Comparison of ENCODE assay signal across 13 cellular contexts in genomic region chr20:16158090-16158975, GRCh38.
DNase-seq lines count a peak whose midpoint lies in the region; ATAC-seq and TF ChIP-seq lines count a peak whose summit lies in the region.
"Had no signal": no experiment of that assay in that cellular context is flagged by ENCODE, and none has a peak within 500 bp of the region (broad histone marks: within the 10 kb centered on the region; RNA-seq: fewer than 3 reads in every experiment).

No MANE protein-coding gene starts in this region.

- no peaks in the 10 kb centered on the region for H3K27me3 Mint-ChIP-seq in neural progenitor cell (ENCODE audit: insufficient read depth, low read depth)
- H3K27me3 Mint-ChIP-seq in GM23338 (ENCODE audit: insufficient read depth, low read depth, poor library complexity): no peaks in the 10 kb centered on the region
- H3K27me3 Mint-ChIP-seq: central memory CD8-positive, alpha-beta T cell had no signal

- H3K27ac ChIP-seq in neural progenitor cell (no peak overlapping the region), GM23338 (ENCODE audit: low read depth) (no peak overlapping the region), aorta (ENCODE audit: low read depth in 1 of 2, low read length in 2 of 2) (no peak overlapping the region)
- H3K27ac ChIP-seq: heart left ventricle, RWPE1 had no signal

- peaks cover 6% of the 10 kb centered on the region for H3K9me3 ChIP-seq in neural progenitor cell (ENCODE audit: low read depth)
- H3K9me3 ChIP-seq in aorta (ENCODE audit: control insufficient read depth, low read length): no peaks in the 10 kb centered on the region

- H4K20me1 ChIP-seq in neural progenitor cell (ENCODE audit: low read depth): no peaks in the 10 kb centered on the region
- H4K20me1 ChIP-seq in GM23338 (replicated peaks; ENCODE audit: insufficient read depth): no peaks in the 10 kb centered on the region

- H3K4me1 Mint-ChIP-seq in neural progenitor cell: peaks cover 4% of the 10 kb centered on the region
- H3K4me1 Mint-ChIP-seq in GM23338: no peaks in the 10 kb centered on the region
- H3K4me1 Mint-ChIP-seq: central memory CD8-positive, alpha-beta T cell had no signal

- H3K4me2 ChIP-seq in neural progenitor cell: no peak overlapping the region
- no peak overlapping the region for H3K4me2 ChIP-seq in GM23338

- H3K36me3 ChIP-seq in neural progenitor cell: no peaks in the 10 kb centered on the region
- no peaks in the 10 kb centered on the region for H3K36me3 ChIP-seq in GM23338 (ENCODE audit: insufficient read depth)
- no peaks in the 10 kb centered on the region for H3K36me3 ChIP-seq in aorta (ENCODE audit: control insufficient read depth in 1 of 2, insufficient read depth in 2 of 2, low read length in 1 of 2)
- H3K36me3 ChIP-seq: heart left ventricle had no signal

- H3K36me3 Mint-ChIP-seq in neural progenitor cell (no peaks in the 10 kb centered on the region), GM23338 (ENCODE audit: low read depth) (peaks cover 3% of the 10 kb centered on the region; the same call in 1 of the 3 replicates)

- DNase-seq in neural progenitor cell (ENCODE audit: low spot score) (peak; percentile 6), dermis blood vessel endothelial cell (no peak), GM23338 (ENCODE audit: low spot score) (no peak), aorta (no peak)
- DNase-seq in activated CD8-positive, alpha-beta memory T cell treated with anti-CD3 and anti-CD28 coated beads, Interleukin-2, amount 50 U/mL, for 48 hours: no peak
- DNase-seq: heart left ventricle had no signal

- no peak overlapping the region for H3K4me3 Mint-ChIP-seq in neural progenitor cell
- no peak overlapping the region for H3K4me3 Mint-ChIP-seq in GM23338
- H3K4me3 Mint-ChIP-seq: central memory CD8-positive, alpha-beta T cell; neural crest cell had no signal

- H3K4me3 ChIP-seq in neural progenitor cell: no peak overlapping the region
- no peak overlapping the region for H3K4me3 ChIP-seq in GM23338
- no peak overlapping the region for H3K4me3 ChIP-seq in aorta (ENCODE audit: low read length in 2 of 2)
- H3K4me3 ChIP-seq: heart left ventricle, K562 had no signal

- H3K27ac Mint-ChIP-seq in neural progenitor cell: no peak overlapping the region
- H3K27ac Mint-ChIP-seq in GM23338: no peak overlapping the region

- ATAC-seq in GM18873 (IDR thresholded peaks at IDR 0.05; ENCODE audit: low FRiP score, unreplicated experiment) (peak; percentile 70), GM21825 (IDR thresholded peaks at IDR 0.05; ENCODE audit: unreplicated experiment) (peak; percentile 86), HG03520 (IDR thresholded peaks at IDR 0.05; ENCODE audit: unreplicated experiment) (peak; percentile 81), GM23338 (no peak), aorta (ENCODE audit: low FRiP score) (no peak)
- ATAC-seq: heart left ventricle, K562 had no signal

- WGBS in aorta, 2 donors: 37 to 41% methylated on average over 11 of the region's 11 CpGs

- H2AFZ ChIP-seq in neural progenitor cell (replicated peaks) (no peak overlapping the region), GM23338 (no peak overlapping the region)

- no peaks in the 10 kb centered on the region for H3K27me3 ChIP-seq in neural progenitor cell
- H3K27me3 ChIP-seq in GM23338 (ENCODE audit: insufficient read depth): no peaks in the 10 kb centered on the region
- H3K27me3 ChIP-seq in aorta (ENCODE audit: control insufficient read depth in 1 of 2, insufficient read depth in 2 of 2, low read length in 1 of 2): no peaks in the 10 kb centered on the region
- H3K27me3 ChIP-seq: heart left ventricle had no signal

- peaks cover 10% of the 10 kb centered on the region; the same call in 1 of the 2 replicates for H3K9me2 ChIP-seq in GM23338 (ENCODE audit: insufficient read depth)

- H3K79me2 ChIP-seq in neural progenitor cell (ENCODE audit: low read depth): no peaks in the 10 kb centered on the region
- no peaks in the 10 kb centered on the region for H3K79me2 ChIP-seq in GM23338 (replicated peaks; ENCODE audit: insufficient read depth)

- intact Hi-C loops in aorta (cut with DNase I): no loop called here

- H3K9me3 Mint-ChIP-seq in neural progenitor cell (peaks cover 13% of the 10 kb centered on the region), GM23338 (peaks cover 6% of the 10 kb centered on the region)

- TF ChIP-seq CTCF in neural progenitor cell (IDR thresholded peaks at IDR 0.05): no peak
- no peak for TF ChIP-seq CTCF in GM23338 (conservative IDR thresholded peaks at IDR 0.05; ENCODE audit: low read depth in 2 of 2)

- H3K9ac ChIP-seq in neural progenitor cell: no peak overlapping the region

- H3F3A ChIP-seq in neural progenitor cell (ENCODE audit: low read depth): no peaks in the 10 kb centered on the region
- no peaks in the 10 kb centered on the region for H3F3A ChIP-seq in GM23338 (replicated peaks; ENCODE audit: low read depth)

- H3K4me1 ChIP-seq in neural progenitor cell (peaks cover 3% of the 10 kb centered on the region), GM23338 (ENCODE audit: insufficient read depth) (no peaks in the 10 kb centered on the region), aorta (ENCODE audit: control insufficient read depth in 1 of 2, insufficient read depth in 2 of 2, low read length in 2 of 2) (no peaks in the 10 kb centered on the region)
- H3K4me1 ChIP-seq: heart left ventricle had no signal

TF ChIP-seq in GM23338, 12 proteins besides CTCF, POLR2A, EP300 and RAD21:
- TF ChIP-seq REST (IDR thresholded peaks at IDR 0.05; ENCODE audit: unreplicated experiment): no peak

Comparison
In these comparisons a context has a peak if more than half of its experiments do, and no peak if none do; other contexts are left out.
1. ATAC-seq: peak in GM18873 (single experiment), GM21825 (single experiment) and HG03520 (single experiment); none in GM23338 (single experiment) and aorta (single experiment).